7 cellular contexts compared by ENCODE assay signal in the genomic region with DNA sequence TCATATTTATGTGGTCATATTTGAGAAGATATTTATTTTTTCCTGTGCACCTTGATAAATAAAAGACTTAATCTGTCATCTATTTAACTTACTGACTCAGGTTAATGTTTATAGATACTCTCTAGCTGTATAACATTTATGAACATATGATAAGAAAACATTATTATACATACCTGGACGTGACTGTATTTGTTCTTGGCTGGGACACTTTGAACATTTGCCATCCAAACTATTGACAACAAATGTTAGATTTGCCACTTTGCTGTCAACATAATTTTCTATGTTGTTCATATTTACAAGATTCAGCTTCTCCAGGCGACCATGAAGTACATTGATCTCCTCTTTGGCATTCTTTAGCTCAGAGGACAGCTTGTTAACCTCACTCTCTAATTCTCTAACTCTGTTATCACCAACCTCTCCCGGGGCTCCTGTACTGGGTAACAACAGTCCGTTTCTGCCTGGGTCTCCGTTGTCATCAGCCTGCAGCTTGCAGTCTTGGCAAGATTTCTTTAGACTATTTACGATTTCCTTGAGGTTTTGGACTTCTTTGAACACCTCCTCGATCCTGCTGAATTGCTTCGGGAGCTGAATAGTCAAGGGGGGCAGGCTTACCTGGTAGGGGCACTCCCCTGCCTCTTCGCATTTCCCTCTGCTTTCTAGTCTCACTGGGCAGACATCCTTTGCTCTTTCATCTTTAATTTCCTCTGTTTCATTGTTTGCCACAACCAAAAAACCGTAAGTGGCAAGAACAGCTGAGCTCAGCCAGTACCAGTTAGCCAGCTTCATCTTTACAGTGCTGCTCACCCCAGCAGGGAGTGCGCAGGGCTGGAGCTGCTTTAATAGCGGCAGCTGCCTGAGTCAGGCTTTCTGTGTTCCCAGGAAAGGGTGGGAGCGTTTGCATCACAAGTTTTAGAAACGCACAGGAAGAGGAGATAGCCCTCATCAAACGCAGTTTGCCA. TPM values are rescaled to one million over a fixed set of nuclear protein-coding genes. Genes with fewer than 3 reads are reported as not detected.
DNase-seq lines count a peak whose midpoint lies in the region; ATAC-seq, FAIRE-seq and TF ChIP-seq lines count a peak whose summit lies in the region.

A gene with protein sequence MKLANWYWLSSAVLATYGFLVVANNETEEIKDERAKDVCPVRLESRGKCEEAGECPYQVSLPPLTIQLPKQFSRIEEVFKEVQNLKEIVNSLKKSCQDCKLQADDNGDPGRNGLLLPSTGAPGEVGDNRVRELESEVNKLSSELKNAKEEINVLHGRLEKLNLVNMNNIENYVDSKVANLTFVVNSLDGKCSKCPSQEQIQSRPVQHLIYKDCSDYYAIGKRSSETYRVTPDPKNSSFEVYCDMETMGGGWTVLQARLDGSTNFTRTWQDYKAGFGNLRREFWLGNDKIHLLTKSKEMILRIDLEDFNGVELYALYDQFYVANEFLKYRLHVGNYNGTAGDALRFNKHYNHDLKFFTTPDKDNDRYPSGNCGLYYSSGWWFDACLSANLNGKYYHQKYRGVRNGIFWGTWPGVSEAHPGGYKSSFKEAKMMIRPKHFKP (minus strand): TSS at position 812 of the 959 bp plus-strand sequence. CDS start 26 bp downstream, at position 786.

- no peak for ATAC-seq in HG02571 (IDR thresholded peaks at IDR 0.05; ENCODE audit: unreplicated experiment)

- no peak within 1 kb of the TSS for H3K27ac Mint-ChIP-seq in HFFc6

- H3K27ac ChIP-seq in SK-N-MC (no peak within 1 kb of the TSS), caudate nucleus (ENCODE audit: low read depth, low read length) (peak within 1 kb of the TSS; percentile 46), kidney (ENCODE audit: low read depth in 2 of 2, low read length in 2 of 2) (peak within 1 kb of the TSS; percentile 59 to 68)

- intact Hi-C loops in kidney (cut with DNase I), result no loop called here

- no peaks in the 10 kb centered on the region for H3K9me3 Mint-ChIP-seq in HFFc6

- FAIRE-seq in kidney (lab: Jason Lieb, UNC), result peak; percentile 21

- DNase-seq in HFFc6 (peak; percentile 1), SK-N-MC (ENCODE audit: low read depth, low spot score) (no peak), caudate nucleus (lab: John Stamatoyannopoulos, UW) (peak in 22 of 61 donors; percentile 1 to 33 (median 8)), kidney (peak; percentile 86), GM20000 (ENCODE audit: low spot score) (no peak)
- DNase-seq in stimulated activated CD4-positive, alpha-beta T cell treated with anti-CD3 and anti-CD28 coated beads, Interleukin-4, amount 100 ng/mL, for 1 hour, result peak; percentile 27

- peaks cover 28% of the 10 kb centered on the region for H3K27me3 Mint-ChIP-seq in HFFc6 (ENCODE audit: insufficient read depth)

- H3K4me1 ChIP-seq in kidney (ENCODE audit: control insufficient read depth in 1 of 2, insufficient read depth in 1 of 2, low read depth in 1 of 2, low read length in 2 of 2), result peaks cover 0 to 6% of the 10 kb centered on the region in 2 donors

- H3K9ac ChIP-seq in SK-N-MC (ENCODE audit: insufficient read length) (no peak within 1 kb of the TSS), kidney (ENCODE audit: low read length in 2 of 2) (peak within 1 kb of the TSS; percentile 65 to 81)

- peak within 1 kb of the TSS; percentile 51; the same call in 1 of the 2 replicates for H3K4me3 Mint-ChIP-seq in HFFc6

- no peaks in the 10 kb centered on the region for H3K9me3 ChIP-seq in SK-N-MC (ENCODE audit: low read depth, low read length)
- H3K9me3 ChIP-seq in kidney (ENCODE audit: control insufficient read depth in 1 of 2, low read length in 2 of 2), result no peaks in the 10 kb centered on the region

- H3K36me3 Mint-ChIP-seq in HFFc6 (ENCODE audit: low read depth), result no peaks in the 10 kb centered on the region

- no peak for TF ChIP-seq CTCF in HFFc6 (IDR thresholded peaks at IDR 0.05)
- no peak for TF ChIP-seq CTCF in kidney (IDR thresholded peaks at IDR 0.05; ENCODE audit: borderline replicate concordance, extremely low read depth, insufficient read depth)
- TF ChIP-seq CTCF in GM20000 (IDR thresholded peaks at IDR 0.05; ENCODE audit: extremely low read depth, missing control alignments), result no peak

- H3K36me3 ChIP-seq in SK-N-MC (ENCODE audit: insufficient read depth, low read length) (no peaks in the 10 kb centered on the region), kidney (ENCODE audit: control insufficient read depth in 1 of 2, insufficient read depth in 2 of 2, low read length in 2 of 2) (no peaks in the 10 kb centered on the region)

- peaks cover 7% of the 10 kb centered on the region for H3K4me1 Mint-ChIP-seq in HFFc6 (ENCODE audit: low read depth)

- H3K4me3 ChIP-seq in SK-N-MC, result peak within 1 kb of the TSS; percentile 53
- H3K4me3 ChIP-seq in kidney (ENCODE audit: low read length in 2 of 2), result peak within 1 kb of the TSS; percentile 80 to 81

RNA-seq across cellular contexts. Expression of the gene that starts here (rescaled TPM):
- not detected for total RNA-seq in HFFc6 (2021; fragmentation: NEBNext Ultra II Directional; extraction: Animal tissue kit (Norgen Biotek cat#: 25700))
- total RNA-seq in kidney, result 96.9 TPM
- 27.5 TPM for polyA plus RNA-seq in kidney (ENCODE audit: insufficient read depth, low read depth, low replicate concordance)

Comparison
In these comparisons a context has a peak if more than half of its experiments do, and no peak if none do; other contexts are left out.
1. RNA of the gene that starts here (total RNA-seq): 96.9 TPM in kidney (single experiment); not detected in HFFc6; every median in the first group is over 10 times any median in the second.
2. Peak in DNase-seq in HFFc6; RNA of the gene not detected or under 1 TPM.
3. DNase-seq: peak in kidney (single experiment) and stimulated activated CD4-positive, alpha-beta T cell treated with anti-CD3 and anti-CD28 coated beads, Interleukin-4, amount 100 ng/mL, for 1 hour (single experiment); none in SK-N-MC (single experiment) and GM20000 (single experiment).